9 cellular contexts compared by ENCODE assay signal in genomic region chr7:93016085-93016471, GRCh38.
DNase-seq lines count a peak whose midpoint lies in the region; ATAC-seq and TF ChIP-seq lines count a peak whose summit lies in the region.
"Had no signal": no experiment of that assay in that cellular context is flagged by ENCODE, and none has a peak within 500 bp of the region (broad histone marks: within the 10 kb centered on the region; RNA-seq: fewer than 3 reads in every experiment).

No MANE protein-coding gene starts in this region.

- TF ChIP-seq POLR2A in stomach (IDR thresholded peaks at IDR 0.05), result no peak

- no peaks in the 10 kb centered on the region for H3K27me3 ChIP-seq in CD4-positive, CD25-positive, alpha-beta regulatory T cell (ENCODE audit: control insufficient read depth, insufficient read depth, low read length)
- H3K27me3 ChIP-seq in Loucy (ENCODE audit: insufficient read depth, low read length, poor library complexity, severe bottlenecking) (no peaks in the 10 kb centered on the region), brain microvascular endothelial cell (replicated peaks) (no peaks in the 10 kb centered on the region), stomach (no peaks in the 10 kb centered on the region)
- no peaks in the 10 kb centered on the region for H3K27me3 ChIP-seq in naive thymus-derived CD4-positive, alpha-beta T cell (ENCODE audit: control insufficient read depth in 2 of 2, insufficient read depth in 2 of 2, low read length in 2 of 2)

- peaks cover 6% of the 10 kb centered on the region; the same call in 1 of the 2 replicates for H3F3A ChIP-seq in Loucy (ENCODE audit: low read depth)

- CTCF ChIA-PET in naive thymus-derived CD4-positive, alpha-beta T cell (lab: Charles Lee), result no interaction called here

- no peaks in the 10 kb centered on the region for H3K36me3 ChIP-seq in CD4-positive, CD25-positive, alpha-beta regulatory T cell (ENCODE audit: control insufficient read depth, insufficient read depth, low read length)
- H3K36me3 ChIP-seq in Loucy (ENCODE audit: insufficient read depth, low read length), result no peaks in the 10 kb centered on the region
- H3K36me3 ChIP-seq in brain microvascular endothelial cell (replicated peaks), result no peaks in the 10 kb centered on the region
- no peaks in the 10 kb centered on the region for H3K36me3 ChIP-seq in naive thymus-derived CD4-positive, alpha-beta T cell (ENCODE audit: control insufficient read depth in 2 of 3, insufficient read depth in 3 of 3, low read length in 3 of 3)
- H3K36me3 ChIP-seq in stomach, result no peaks in the 10 kb centered on the region
- H3K36me3 ChIP-seq: thoracic aorta had no signal

- TF ChIP-seq EP300 in stomach (IDR thresholded peaks at IDR 0.05), result no peak

- H3K4me1 ChIP-seq in CD4-positive, CD25-positive, alpha-beta regulatory T cell (ENCODE audit: control insufficient read depth, insufficient read depth, low read length, poor library complexity, severe bottlenecking), result no peaks in the 10 kb centered on the region
- H3K4me1 ChIP-seq in Loucy (ENCODE audit: insufficient read depth, low read length, poor library complexity, severe bottlenecking) (peaks cover 48% of the 10 kb centered on the region), stomach (peaks cover 11 to 24% (median 18%) of the 10 kb centered on the region in 4 donors)
- no peaks in the 10 kb centered on the region for H3K4me1 ChIP-seq in naive thymus-derived CD4-positive, alpha-beta T cell (ENCODE audit: control insufficient read depth in 2 of 2, insufficient read depth in 2 of 2, low read length in 2 of 2)

- H3K27ac ChIP-seq in CD4-positive, CD25-positive, alpha-beta regulatory T cell (ENCODE audit: insufficient read depth, low read length, poor library complexity, severe bottlenecking), result no peak overlapping the region
- H3K27ac ChIP-seq in brain microvascular endothelial cell, result peak overlapping the region; percentile 39
- H3K27ac ChIP-seq in naive thymus-derived CD4-positive, alpha-beta T cell (ENCODE audit: low read depth, low read length), result no peak overlapping the region
- peak overlapping the region in 1 of 5 donors; percentile 2 for H3K27ac ChIP-seq in stomach
- H3K27ac ChIP-seq: thoracic aorta had no signal

- H3K36me3 Mint-ChIP-seq in CD4-positive, CD25-positive, alpha-beta regulatory T cell, result no peaks in the 10 kb centered on the region
- H3K36me3 Mint-ChIP-seq in naive thymus-derived CD4-positive, alpha-beta T cell, result peaks cover 0 to 3% (median 0%) of the 10 kb centered on the region in 5 donors

- H3K9me3 Mint-ChIP-seq in CD4-positive, CD25-positive, alpha-beta regulatory T cell, result peaks cover 0 to 1% (median 0%) of the 10 kb centered on the region in 7 donors
- H3K9me3 Mint-ChIP-seq in naive thymus-derived CD4-positive, alpha-beta T cell, result peaks cover 0 to 5% (median 0%) of the 10 kb centered on the region in 11 donors

- no peak overlapping the region for H3K4me3 ChIP-seq in CD4-positive, CD25-positive, alpha-beta regulatory T cell (ENCODE audit: low read depth, low read length)
- H3K4me3 ChIP-seq in Loucy (ENCODE audit: low read length, poor library complexity, severe bottlenecking), result peak overlapping the region; percentile 66
- no peak overlapping the region for H3K4me3 ChIP-seq in brain microvascular endothelial cell (ENCODE audit: low read depth, low read length)
- no peak overlapping the region for H3K4me3 ChIP-seq in naive thymus-derived CD4-positive, alpha-beta T cell (ENCODE audit: low read length)
- no peak overlapping the region for H3K4me3 ChIP-seq in stomach
- H3K4me3 ChIP-seq: thoracic aorta had no signal

- peaks cover 8% of the 10 kb centered on the region for H3K27me3 Mint-ChIP-seq in CD4-positive, CD25-positive, alpha-beta regulatory T cell
- H3K27me3 Mint-ChIP-seq in naive thymus-derived CD4-positive, alpha-beta T cell, result peaks cover 0 to 5% (median 0%) of the 10 kb centered on the region in 5 donors

- no peaks in the 10 kb centered on the region for H4K20me1 ChIP-seq in Loucy (ENCODE audit: insufficient read depth, low read length, poor library complexity, severe bottlenecking)

- intact Hi-C loops in naive thymus-derived CD4-positive, alpha-beta T cell (cut with micrococcal nuclease), result no loop called here
- intact Hi-C loops in stomach (cut with DNase I; ENCODE audit: low total_unique reads), result no loop called here

- peak overlapping the region; percentile 68 for H3K9ac ChIP-seq in Loucy (ENCODE audit: low read depth, low read length, poor library complexity, severe bottlenecking)

- DNase-seq in CD4-positive, CD25-positive, alpha-beta regulatory T cell, result peak in 1 of 3 donors; percentile 37
- no peak for DNase-seq in brain microvascular endothelial cell
- peak in 4 of 9 donors; percentile 4 to 24 (median 14) for DNase-seq in naive thymus-derived CD4-positive, alpha-beta T cell
- no peak for DNase-seq in stomach
- no peak for DNase-seq in NCI-H2029 (lab: John Stamatoyannopoulos, UW)
- DNase-seq in NK-92 treated with Interleukin-12 subunit alpha and Interleukin-12 subunit beta, amount 100 ng/mL, for 24 hours (lab: John Stamatoyannopoulos, UW), result no peak

- H2AFZ ChIP-seq in Loucy (ENCODE audit: low read length), result peak overlapping the region; percentile 70

- no peak overlapping the region for H3K4me3 Mint-ChIP-seq in CD4-positive, CD25-positive, alpha-beta regulatory T cell
- peak overlapping the region in 4 of 10 donors; percentile 4 to 34 (median 12) for H3K4me3 Mint-ChIP-seq in naive thymus-derived CD4-positive, alpha-beta T cell

- no peak for ATAC-seq in CD4-positive, CD25-positive, alpha-beta regulatory T cell (ENCODE audit: low read depth in 2 of 2)
- peak; percentile 57 for ATAC-seq in naive thymus-derived CD4-positive, alpha-beta T cell
- no peak for ATAC-seq in GM18519 (IDR thresholded peaks at IDR 0.05; ENCODE audit: low FRiP score, unreplicated experiment)

- WGBS in stomach, 5 donors, result 20 to 44% (median 22%) methylated on average over 4 of the region's 4 CpGs

- peak overlapping the region; percentile 83 for H3K4me2 ChIP-seq in Loucy (ENCODE audit: low read depth, low read length, poor library complexity, severe bottlenecking)

- H3K27ac Mint-ChIP-seq in CD4-positive, CD25-positive, alpha-beta regulatory T cell, result peak overlapping the region in 2 of 3 donors; percentile 28 to 57
- H3K27ac Mint-ChIP-seq in naive thymus-derived CD4-positive, alpha-beta T cell, result peak overlapping the region in 8 of 9 donors; percentile 6 to 78 (median 49)

- POLR2A ChIA-PET in naive thymus-derived CD4-positive, alpha-beta T cell (lab: Charles Lee), result interaction anchor here (0.6 kb wide), 1 partner anchor 386 kb away, joined by 3 read pairs; no protein-coding TSS in a partner anchor

- no peaks in the 10 kb centered on the region for H3K9me2 ChIP-seq in Loucy (replicated peaks; ENCODE audit: low read depth, low read length)

- no peaks in the 10 kb centered on the region for H3K9me3 ChIP-seq in CD4-positive, CD25-positive, alpha-beta regulatory T cell (ENCODE audit: control insufficient read depth in 2 of 2, low read length in 2 of 2)
- no peaks in the 10 kb centered on the region for H3K9me3 ChIP-seq in Loucy (ENCODE audit: insufficient read depth, low read depth, low read length)
- no peaks in the 10 kb centered on the region for H3K9me3 ChIP-seq in naive thymus-derived CD4-positive, alpha-beta T cell (ENCODE audit: control insufficient read depth in 2 of 3, low read length in 3 of 3)
- no peaks in the 10 kb centered on the region for H3K9me3 ChIP-seq in stomach
- H3K9me3 ChIP-seq: thoracic aorta had no signal

- TF ChIP-seq CTCF in Loucy (conservative IDR thresholded peaks at IDR 0.05; ENCODE audit: low read length), result no peak
- no peak for TF ChIP-seq CTCF in brain microvascular endothelial cell (IDR thresholded peaks at IDR 0.05; ENCODE audit: low read depth, low read length, missing control alignments)
- TF ChIP-seq CTCF in stomach (IDR thresholded peaks at IDR 0.05), result no peak

- peaks cover 0 to 6% (median 0%) of the 10 kb centered on the region in 4 donors for H3K4me1 Mint-ChIP-seq in CD4-positive, CD25-positive, alpha-beta regulatory T cell
- H3K4me1 Mint-ChIP-seq in naive thymus-derived CD4-positive, alpha-beta T cell, result peaks cover 9 to 18% (median 14%) of the 10 kb centered on the region in 7 donors

- in situ Hi-C loops in brain microvascular endothelial cell (cut with HindIII; ENCODE audit: low pct_ligation_motif_present, low sequenced_read_pairs), result no loop called here

- no peaks in the 10 kb centered on the region for H3K79me2 ChIP-seq in Loucy (ENCODE audit: insufficient read depth, low read length)
